21 cellular contexts compared by ENCODE assay signal in the genomic region with DNA sequence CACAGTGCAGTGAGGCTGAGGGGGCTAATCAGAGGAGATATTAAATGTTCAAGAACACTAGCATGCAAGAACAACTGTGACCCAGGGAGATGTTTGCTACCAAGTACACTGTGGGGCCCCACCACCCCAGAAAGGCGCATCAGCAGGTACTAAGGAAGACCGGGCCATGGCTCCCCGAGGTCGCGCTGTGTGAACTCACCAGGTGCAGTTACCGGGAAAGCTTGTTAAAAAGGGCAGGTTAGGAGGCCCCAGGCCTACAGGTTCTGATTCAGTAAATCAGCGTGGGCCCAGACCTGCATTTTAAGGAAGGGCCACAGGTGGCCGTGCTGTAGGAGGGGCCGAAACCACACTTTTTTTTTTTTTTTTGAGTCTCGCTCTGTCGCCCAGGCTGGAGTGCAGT. TPM values are rescaled to one million over a fixed set of nuclear protein-coding genes. Genes with fewer than 3 reads are reported as not detected.
A peak's percentile ranks its signal among the peaks of the same experiment; 100 is the strongest.
DNase-seq lines count a peak whose midpoint lies in the region; ATAC-seq and TF ChIP-seq lines count a peak whose summit lies in the region.
"Had no signal": no experiment of that assay in that cellular context is flagged by ENCODE, and none has a peak within 500 bp of the region (broad histone marks: within the 10 kb centered on the region; RNA-seq: fewer than 3 reads in every experiment).

No MANE protein-coding gene starts in this region.

- peaks cover 21 to 32% (median 27%) of the 10 kb centered on the region in 11 experiments for H3K27me3 ChIP-seq in BLaER1 treated with 17β-estradiol and CSF1 and Interleukin-3, amounts not matched to agents 10 nM and 100 nM
- H3K27me3 ChIP-seq in SJCRH30 (no peaks in the 10 kb centered on the region), lower lobe of right lung (ENCODE audit: low read depth) (no peaks in the 10 kb centered on the region)

- ATAC-seq in memory B cell (ENCODE audit: low read depth) (peak; percentile 63), HG02840 (IDR thresholded peaks at IDR 0.05; ENCODE audit: low FRiP score, unreplicated experiment) (no peak), lower lobe of right lung (no peak)
- ATAC-seq: activated naive CD4-positive, alpha-beta T cell treated with anti-CD3 and anti-CD28 coated beads, Interleukin-2, amount 50 U/mL, for 72 hours had no signal

- DNase-seq in GM12864 (ENCODE audit: low read depth) (peak; percentile 64), NCI-H69 (lab: John Stamatoyannopoulos, UW) (peak; percentile 25), memory B cell (ENCODE audit: low spot score in 2 of 2) (peak; percentile 37 to 39), SJCRH30 (no peak), MV-4-11 (lab: John Stamatoyannopoulos, UW) (no peak), lower lobe of right lung (no peak)
- DNase-seq: activated CD4-positive, CD25-positive, alpha-beta regulatory T cell treated with anti-CD3 and anti-CD28 coated beads, Interleukin-2, amount 50 U/mL, for 72 hours; AML-193; erythroblast; NCI-H446 treated with DMSO at 0.1 percent for 48 hours; SHP77 treated with DMSO at 0.1 percent for 48 hours; stimulated activated CD4-positive, alpha-beta T cell treated with anti-CD3 and anti-CD28 coated beads, Interleukin-4, amount 100 ng/mL, for 24 hours; stimulated activated CD8-positive, alpha-beta memory T cell treated with anti-CD3 and anti-CD28 coated beads, Interleukin-4, amount 100 ng/mL, for 48 hours; tibial artery had no signal

- peaks cover 2% of the 10 kb centered on the region for H3K36me3 Mint-ChIP-seq in memory B cell
- H3K36me3 Mint-ChIP-seq: activated naive CD4-positive, alpha-beta T cell treated with anti-CD3 and anti-CD28 coated beads, Interleukin-2, amount 50 U/mL, for 72 hours had no signal

- H3K4me2 ChIP-seq in BLaER1 treated with 17β-estradiol and CSF1 and Interleukin-3, amounts not matched to agents 10 nM and 100 nM, result peak overlapping the region; percentile 17 to 96 (median 84); a peak in 19 of 22 replicates

- H3K4me1 Mint-ChIP-seq in memory B cell, result peaks cover 24% of the 10 kb centered on the region

- 0 out of 20 replicates have a peak overlapping the region, but pooled peaks of 4 of the 10 experiments have one; percentile 8 to 51 (median 22) for H3K4me3 ChIP-seq in BLaER1 treated with 17β-estradiol and CSF1 and Interleukin-3, amounts not matched to agents 10 nM and 100 nM
- H3K4me3 ChIP-seq in GM12864 (ENCODE audit: low read depth, low read length) (peak overlapping the region; percentile 14; the same call in 1 of the 2 replicates), SJCRH30 (no peak overlapping the region), lower lobe of right lung (no peak overlapping the region)
- H3K4me3 ChIP-seq: tibial artery had no signal

- intact Hi-C loops in lower lobe of right lung (cut with DNase I), result no loop called here

- peaks cover 0 to 22% (median 16%) of the 10 kb centered on the region in 11 experiments; a peak in 18 of 22 replicates for H3K9me3 ChIP-seq in BLaER1 treated with 17β-estradiol and CSF1 and Interleukin-3, amounts not matched to agents 10 nM and 100 nM (replicated peaks in 1 of 11)
- H3K9me3 ChIP-seq in SJCRH30 (replicated peaks) (no peaks in the 10 kb centered on the region), lower lobe of right lung (no peaks in the 10 kb centered on the region)
- H3K9me3 ChIP-seq: tibial artery had no signal

- H3K9ac ChIP-seq in BLaER1 treated with 17β-estradiol and CSF1 and Interleukin-3, amounts not matched to agents 10 nM and 100 nM, result no peak overlapping the region

- H3K36me3 ChIP-seq in BLaER1 treated with 17β-estradiol and CSF1 and Interleukin-3, amounts not matched to agents 10 nM and 100 nM, result no peaks in the 10 kb centered on the region
- H3K36me3 ChIP-seq in SJCRH30 (no peaks in the 10 kb centered on the region), lower lobe of right lung (no peaks in the 10 kb centered on the region)
- H3K36me3 ChIP-seq: tibial artery had no signal

- H3K27ac ChIP-seq in BLaER1 treated with 17β-estradiol and CSF1 and Interleukin-3, amounts not matched to agents 10 nM and 100 nM, result peak overlapping the region in 5 of 11 experiments; percentile 10 to 64 (median 35); a peak in 6 of 22 replicates
- no peak overlapping the region for H3K27ac ChIP-seq in SJCRH30
- no peak overlapping the region for H3K27ac ChIP-seq in lower lobe of right lung
- H3K27ac ChIP-seq: tibial artery had no signal

- no peaks in the 10 kb centered on the region for H3K27me3 Mint-ChIP-seq in memory B cell

- no peaks in the 10 kb centered on the region for H3K9me3 Mint-ChIP-seq in memory B cell
- H3K9me3 Mint-ChIP-seq: activated naive CD4-positive, alpha-beta T cell treated with anti-CD3 and anti-CD28 coated beads, Interleukin-2, amount 50 U/mL, for 72 hours; T-helper 2 cell treated with Interferon-gamma antibody and Interleukin-4, amounts not matched to agents 5 μg/mL and 100 μg/mL, for 36 hours had no signal

- H3K4me3 Mint-ChIP-seq in memory B cell, result peak overlapping the region; percentile 54
- H3K4me3 Mint-ChIP-seq: T-helper 2 cell treated with Interferon-gamma antibody and Interleukin-4, amounts not matched to agents 5 μg/mL and 100 μg/mL, for 36 hours had no signal

- peaks cover 39 to 76% (median 71%) of the 10 kb centered on the region in 10 experiments for H3K4me1 ChIP-seq in BLaER1 treated with 17β-estradiol and CSF1 and Interleukin-3, amounts not matched to agents 10 nM and 100 nM
- peaks cover 15% of the 10 kb centered on the region for H3K4me1 ChIP-seq in SJCRH30
- no peaks in the 10 kb centered on the region for H3K4me1 ChIP-seq in lower lobe of right lung

- peaks cover 0 to 46% (median 19%) of the 10 kb centered on the region in 11 experiments; a peak in 11 of 22 replicates for H4K20me1 ChIP-seq in BLaER1 treated with 17β-estradiol and CSF1 and Interleukin-3, amounts not matched to agents 10 nM and 100 nM

- TF ChIP-seq CTCF in GM12864 (IDR thresholded peaks at IDR 0.05; ENCODE audit: low read depth, low read length, missing control alignments), result no peak
- TF ChIP-seq CTCF in lower lobe of right lung (IDR thresholded peaks at IDR 0.05), result no peak

- H3K27ac Mint-ChIP-seq in memory B cell, result peak overlapping the region; percentile 89
- H3K27ac Mint-ChIP-seq: activated naive CD4-positive, alpha-beta T cell treated with anti-CD3 and anti-CD28 coated beads, Interleukin-2, amount 50 U/mL, for 72 hours; T-helper 2 cell treated with Interferon-gamma antibody and Interleukin-4, amounts not matched to agents 5 μg/mL and 100 μg/mL, for 36 hours had no signal

RNA-seq across cellular contexts. Expression of a gene that starts 54.6 kb away (rescaled TPM):
- 32.7 and 33.9 TPM in 2 replicates for total RNA-seq in SJCRH30 (2014; rRNA removed; shearing (Covaris generic))
- 21.7 TPM for total RNA-seq in lower lobe of right lung

RNA-seq across cellular contexts. Expression of a gene that starts 57.1 kb away (rescaled TPM):
- total RNA-seq in SJCRH30 (2014; rRNA removed; shearing (Covaris generic)), result not detected in 2 replicates
- not detected for total RNA-seq in lower lobe of right lung
- total RNA-seq: activated naive CD4-positive, alpha-beta T cell treated with anti-CD3 and anti-CD28 coated beads, Interleukin-2, amount 50 U/mL, for 72 hours; dermis blood vessel endothelial cell; HT1080; mucosa of gallbladder had no signal

Comparison
In these comparisons a context has a peak if more than half of its experiments do, and no peak if none do; other contexts are left out.
1. DNase-seq: peak in GM12864 (single experiment), NCI-H69 (single experiment) and memory B cell (2 of 2); none in SJCRH30 (0 of 2), MV-4-11 (single experiment) and lower lobe of right lung (single experiment).